In genomic region chr19:49855676-49856573, GRCh38 we compare ENCODE assay signal across 1 cellular context.
TF ChIP-seq lines count a peak whose summit lies in the region.

No MANE protein-coding gene starts in this region.

TF ChIP-seq in K562, 482 proteins besides CTCF, POLR2A, EP300 and RAD21:
- TF ChIP-seq POLR3A (IDR thresholded peaks at IDR 0.05; ENCODE audit: borderline replicate concordance, extremely low read depth, insufficient read depth, insufficient read length) (no peak), ZNF830 (CRISPR knock-in tag; IDR thresholded peaks at IDR 0.05) (no peak), RBFOX2 (IDR thresholded peaks at IDR 0.05; ENCODE audit: low read depth, low read length) (peak; percentile 43), ZKSCAN8 (CRISPR knock-in tag; IDR thresholded peaks at IDR 0.05) (peak; percentile 98), THAP7 (CRISPR knock-in tag; IDR thresholded peaks at IDR 0.05) (no peak), MYNN (IDR thresholded peaks at IDR 0.05) (0 out of 2 replicates have a peak, but pooled peaks have one; percentile 11), MYNN (CRISPR knock-in tag; IDR thresholded peaks at IDR 0.05) (no peak), ZBTB33 (CRISPR knock-in tag; IDR thresholded peaks at IDR 0.05) (peak; percentile 22; the same call in 1 of the 2 replicates), FOXA3 (CRISPR knock-in tag; conservative IDR thresholded peaks at IDR 0.05 in 1 of 2, IDR thresholded peaks at IDR 0.05 in 1 of 2) (0 out of 4 replicates have a peak, but pooled peaks of 1 of the 2 experiments have one; percentile 19), BRD9 (IDR thresholded peaks at IDR 0.05; ENCODE audit: low read depth, partially characterized antibody) (no peak), NONO (IDR thresholded peaks at IDR 0.05; ENCODE audit: low read depth in 2 of 2, low read length in 1 of 2) (no peak), SIRT6 (IDR thresholded peaks at IDR 0.05; ENCODE audit: low read depth, low read length) (no peak), ZNF316 (IDR thresholded peaks at IDR 0.05) (no peak), MLX (CRISPR knock-in tag; conservative IDR thresholded peaks at IDR 0.05) (no peak), ZBED1 (IDR thresholded peaks at IDR 0.05) (no peak), SREBF2 (CRISPR knock-in tag; IDR thresholded peaks at IDR 0.05) (no peak), NCOR1 (IDR thresholded peaks at IDR 0.05) (0 out of 2 replicates have a peak, but pooled peaks have one; percentile 5), EP400 (IDR thresholded peaks at IDR 0.05) (no peak), POLR2G (IDR thresholded peaks at IDR 0.05; ENCODE audit: low read depth, low read length) (peak; percentile 34; the same call in 1 of the 2 replicates), SMAD4 (CRISPR knock-in tag; conservative IDR thresholded peaks at IDR 0.05) (no peak), NRF1 (conservative IDR thresholded peaks at IDR 0.05 in 1 of 2, IDR thresholded peaks at IDR 0.05 in 1 of 2) (no peak), PHB (CRISPR knock-in tag; IDR thresholded peaks at IDR 0.05) (no peak), RBM22 (IDR thresholded peaks at IDR 0.05; ENCODE audit: low read depth, low read length, poor library complexity, severe bottlenecking) (peak; percentile 20), NFATC3 (IDR thresholded peaks at IDR 0.05) (no peak), MCM7 (IDR thresholded peaks at IDR 0.05) (no peak), POLR2AphosphoS2 (IDR thresholded peaks at IDR 0.05; ENCODE audit: low read length) (peak; percentile 69; the same call in 1 of the 2 replicates), SUPT5H (IDR thresholded peaks at IDR 0.05) (0 out of 2 replicates have a peak, but pooled peaks have one; percentile 47), POLR2B (IDR thresholded peaks at IDR 0.05; ENCODE audit: low read depth, partially characterized antibody) (no peak), NFRKB (IDR thresholded peaks at IDR 0.05; ENCODE audit: low read depth) (no peak), SMAD3 (CRISPR knock-in tag; conservative IDR thresholded peaks at IDR 0.05) (no peak), GABPB1 (CRISPR knock-in tag; IDR thresholded peaks at IDR 0.05) (no peak), ATF4 (CRISPR knock-in tag; IDR thresholded peaks at IDR 0.05) (no peak), ZNF134 (CRISPR knock-in tag; conservative IDR thresholded peaks at IDR 0.05) (no peak), TAF15 (IDR thresholded peaks at IDR 0.05; ENCODE audit: low read depth, low read length) (0 out of 2 replicates have a peak, but pooled peaks have one; percentile 26), NR2C2 (CRISPR knock-in tag; IDR thresholded peaks at IDR 0.05) (no peak), NR2C2 (tag; IDR thresholded peaks at IDR 0.05) (no peak), ZNF398 (CRISPR knock-in tag; IDR thresholded peaks at IDR 0.05) (no peak), HINFP (tag; conservative IDR thresholded peaks at IDR 0.05; ENCODE audit: low read depth) (no peak), TEAD4 (IDR thresholded peaks at IDR 0.05; ENCODE audit: low read length) (0 out of 2 replicates have a peak, but pooled peaks have one; percentile 8), TEAD4 (CRISPR knock-in tag; IDR thresholded peaks at IDR 0.05; ENCODE audit: borderline replicate concordance) (no peak), MLLT1 (IDR thresholded peaks at IDR 0.05) (no peak), ZNF583 (CRISPR knock-in tag; IDR thresholded peaks at IDR 0.05) (no peak), STAT6 (CRISPR knock-in tag; IDR thresholded peaks at IDR 0.05) (no peak)
